Comparison of ENCODE assay signal across 8 cellular contexts in the genomic region with DNA sequence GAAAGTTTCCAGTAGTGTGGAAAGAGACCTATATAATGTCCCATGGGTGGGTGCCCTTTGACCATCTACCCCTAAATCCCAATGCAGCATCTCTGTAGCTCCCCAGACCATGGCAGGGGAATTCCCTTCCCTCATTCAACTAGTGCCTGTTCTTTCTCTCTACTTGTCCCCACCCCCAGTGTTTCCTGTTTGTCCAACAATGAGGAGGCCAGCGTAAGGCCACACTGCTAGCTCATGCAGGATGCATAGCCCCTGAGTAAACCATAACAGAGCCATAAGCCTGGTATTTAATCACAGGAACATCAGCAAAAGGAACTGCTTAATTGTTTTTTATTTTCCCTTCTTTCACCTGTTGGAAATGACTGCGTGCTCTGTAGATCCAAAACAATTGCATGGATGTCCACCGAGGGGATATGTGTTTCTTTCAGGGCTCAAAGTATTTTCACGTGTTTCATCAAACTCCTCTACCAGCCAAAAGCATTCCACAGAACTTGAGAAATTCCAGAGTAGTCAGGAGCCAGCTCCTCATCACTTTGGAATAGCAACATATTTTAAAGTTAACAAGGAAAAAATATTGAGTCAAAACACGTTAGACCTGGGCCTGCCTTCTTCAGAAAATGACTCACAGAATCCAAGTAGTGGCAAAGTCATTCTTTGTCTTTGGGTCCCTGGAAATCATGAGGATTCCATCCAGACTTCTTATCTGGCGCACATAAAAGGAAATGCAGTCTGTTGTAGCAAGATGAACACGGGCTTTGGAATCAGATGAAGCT.
DNase-seq lines count a peak whose midpoint lies in the region; ATAC-seq, FAIRE-seq and TF ChIP-seq lines count a peak whose summit lies in the region.

No MANE protein-coding gene starts in this region.

- peak; percentile 92 for FAIRE-seq in GM18507 (lab: Jason Lieb, UNC)

- peak; percentile 33 for ATAC-seq in HG03095 (IDR thresholded peaks at IDR 0.05; ENCODE audit: unreplicated experiment)

- no peak for DNase-seq in GM18507 (ENCODE audit: extremely low spot score, insufficient read length, low read depth)
- peak; percentile 60 for DNase-seq in astrocyte of the spinal cord (ENCODE audit: low read depth, low spot score)
- no peak for DNase-seq in occipital lobe (lab: John Stamatoyannopoulos, UW)
- no peak for DNase-seq in NCI-H1105 (lab: John Stamatoyannopoulos, UW)
- no peak for DNase-seq in nucleus accumbens (lab: John Stamatoyannopoulos, UW)
- DNase-seq in globus pallidus (ENCODE audit: low spot score), result no peak

- peaks cover 73% of the 10 kb centered on the region for H3K36me3 ChIP-seq in neutrophil

- H3K4me1 ChIP-seq in neutrophil (ENCODE audit: control insufficient read depth in 1 of 2, insufficient read depth in 1 of 2, low read depth in 1 of 2, low read length in 1 of 2), result peaks cover 65 to 73% of the 10 kb centered on the region in 2 experiments

- peak overlapping the region; percentile 91 for H3K27ac ChIP-seq in neutrophil

- no peak for TF ChIP-seq CTCF in astrocyte of the spinal cord (IDR thresholded peaks at IDR 0.05; ENCODE audit: low read depth, low read length)
- no peak for TF ChIP-seq CTCF in neutrophil (IDR thresholded peaks at IDR 0.05)

- no peaks in the 10 kb centered on the region for H3K9me3 ChIP-seq in neutrophil

- H3K4me3 ChIP-seq in astrocyte of the spinal cord (ENCODE audit: low read depth, low read length) (no peak overlapping the region), neutrophil (ENCODE audit: low read depth in 1 of 2, low read length in 1 of 2) (no peak overlapping the region)

- in situ Hi-C loops in astrocyte of the spinal cord (cut with HindIII; ENCODE audit: low sequenced_read_pairs), result no loop called here

- no peaks in the 10 kb centered on the region for H3K27me3 ChIP-seq in neutrophil
